22 cellular contexts compared by ENCODE assay signal in the genomic region with DNA sequence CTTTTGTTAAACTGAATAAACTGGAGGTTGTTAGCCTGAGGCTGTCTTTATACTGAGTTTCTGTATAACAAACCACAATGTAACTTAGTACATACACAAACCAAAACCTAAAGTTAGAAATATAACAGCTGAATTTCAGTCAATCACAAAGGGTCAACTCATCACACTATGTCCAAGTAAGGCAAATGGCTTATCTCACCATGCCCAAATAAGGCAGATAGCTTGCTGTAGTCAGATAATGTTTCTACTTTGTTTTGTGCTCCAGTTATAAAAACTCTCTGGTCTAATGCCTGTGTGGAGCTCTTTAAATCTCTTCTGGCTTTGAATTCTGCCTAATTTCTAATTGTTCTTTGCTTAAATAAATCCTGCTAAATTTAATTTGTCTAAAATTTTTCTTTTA.
A peak's percentile ranks its signal among the peaks of the same experiment; 100 is the strongest.
DNase-seq lines count a peak whose midpoint lies in the region; ATAC-seq, FAIRE-seq and TF ChIP-seq lines count a peak whose summit lies in the region.
"Had no signal": no experiment of that assay in that cellular context is flagged by ENCODE, and none has a peak within 500 bp of the region (broad histone marks: within the 10 kb centered on the region; RNA-seq: fewer than 3 reads in every experiment).

No MANE protein-coding gene starts in this region.

- no peaks in the 10 kb centered on the region for H3K27me3 Mint-ChIP-seq in activated CD4-positive, alpha-beta memory T cell treated with anti-CD3 and anti-CD28 coated beads, Interleukin-2, amount 10 ng/mL, durations not matched to agents 7 days and 5 days
- H3K27me3 Mint-ChIP-seq: B cell; CD4-positive, alpha-beta T cell had no signal

- H3K27me3 ChIP-seq in HepG2 (ENCODE audit: control insufficient read depth in 1 of 2, insufficient read depth in 2 of 2, low read length in 2 of 2) (no peaks in the 10 kb centered on the region), right lobe of liver (no peaks in the 10 kb centered on the region), H1 (replicated peaks in 1 of 4; ENCODE audit: control insufficient read depth in 3 of 4, extremely low read depth in 1 of 4, insufficient read depth in 3 of 4, low read length in 3 of 4) (no peaks in the 10 kb centered on the region), suprapubic skin (no peaks in the 10 kb centered on the region)
- H3K27me3 ChIP-seq: BLaER1 treated with 17β-estradiol and CSF1 and Interleukin-3, amounts not matched to agents 10 nM and 100 nM had no signal

- CTCF ChIA-PET in HepG2 (lab: Yijun Ruan, JAX; ENCODE audit: low intra/inter-chr PET ratio, low total read pairs) (no interaction called here), H1 (lab: Charles Lee; ENCODE audit: partially characterized antibody) (no interaction called here)
- CTCF ChIA-PET in activated CD4-positive, alpha-beta memory T cell treated with anti-CD3 and anti-CD28 coated beads, Interleukin-2, amount 10 ng/mL, durations not matched to agents 7 days and 5 days (lab: Charles Lee) = no interaction called here

- H3K4me3 Mint-ChIP-seq in activated CD4-positive, alpha-beta memory T cell treated with anti-CD3 and anti-CD28 coated beads, Interleukin-2, amount 10 ng/mL, durations not matched to agents 7 days and 5 days = no peak overlapping the region
- H3K4me3 Mint-ChIP-seq: B cell; CD4-positive, alpha-beta T cell; CD8-positive, alpha-beta T cell had no signal

- H3K36me3 ChIP-seq in HepG2 (replicated peaks in 1 of 2; ENCODE audit: control insufficient read depth in 1 of 2, insufficient read depth in 2 of 2, low read length in 2 of 2) (no peaks in the 10 kb centered on the region), right lobe of liver (no peaks in the 10 kb centered on the region), H1 (ENCODE audit: control insufficient read depth in 2 of 4, insufficient read depth in 4 of 4, low read length in 3 of 4) (no peaks in the 10 kb centered on the region), suprapubic skin (no peaks in the 10 kb centered on the region)
- H3K36me3 ChIP-seq: BLaER1 treated with 17β-estradiol and CSF1 and Interleukin-3, amounts not matched to agents 10 nM and 100 nM had no signal

- H2BK20ac ChIP-seq in H1 (ENCODE audit: low read length) = no peak overlapping the region

- H3K27ac Mint-ChIP-seq in activated CD4-positive, alpha-beta memory T cell treated with anti-CD3 and anti-CD28 coated beads, Interleukin-2, amount 10 ng/mL, durations not matched to agents 7 days and 5 days = no peak overlapping the region
- H3K27ac Mint-ChIP-seq: B cell; CD4-positive, alpha-beta T cell; CD8-positive, alpha-beta T cell had no signal

- H3K18ac ChIP-seq in H1 (ENCODE audit: extremely low read depth, low read length) = no peak overlapping the region

- no peak overlapping the region for H2BK120ac ChIP-seq in H1 (replicated peaks; ENCODE audit: low read depth, low read length)

- no TSS peak for BruUV-seq in HepG2 (replicated peaks; lab: Mats Ljungman, UMichigan)

- H3K23ac ChIP-seq in H1 (ENCODE audit: insufficient read length) = no peak overlapping the region

- in situ Hi-C loops in HepG2 (cut with HindIII; ENCODE audit: extremely low pct_ligation_motif_present, low pct_unique_long_range_greater_than_20kb) = no loop called here

- H3K79me1 ChIP-seq in H1 (ENCODE audit: low read depth, low read length) = no peaks in the 10 kb centered on the region

- H2BK5ac ChIP-seq in H1 (ENCODE audit: low read depth, low read length) = no peak overlapping the region

- no peak overlapping the region for H4K8ac ChIP-seq in H1 (ENCODE audit: extremely low read depth, insufficient read depth, low read length)

- POLR2A ChIA-PET in HepG2 (lab: Yijun Ruan, JAX) (no interaction called here), H1 (lab: Charles Lee; ENCODE audit: partially characterized antibody) (no interaction called here)
- POLR2A ChIA-PET in activated CD4-positive, alpha-beta memory T cell treated with anti-CD3 and anti-CD28 coated beads, Interleukin-2, amount 10 ng/mL, durations not matched to agents 7 days and 5 days (lab: Charles Lee) = no interaction called here

- H2AFZ ChIP-seq in HepG2 (ENCODE audit: low read length) = no peak overlapping the region
- no peak overlapping the region for H2AFZ ChIP-seq in H1 (ENCODE audit: low read length)

- H3K4me2 ChIP-seq in HepG2 (ENCODE audit: low read depth, low read length) = no peak overlapping the region
- no peak overlapping the region for H3K4me2 ChIP-seq in H1 (ENCODE audit: insufficient read depth in 1 of 2, low read depth in 2 of 2, low read length in 2 of 2)
- H3K4me2 ChIP-seq: A549; BLaER1 treated with 17β-estradiol and CSF1 and Interleukin-3, amounts not matched to agents 10 nM and 100 nM had no signal

- no peak overlapping the region for H3K9ac ChIP-seq in HepG2 (ENCODE audit: insufficient read depth, low read depth, low read length)
- H3K9ac ChIP-seq in H1 (replicated peaks in 1 of 4; ENCODE audit: extremely low read depth in 1 of 4, low read depth in 3 of 4, low read length in 3 of 4) = no peak overlapping the region
- H3K9ac ChIP-seq: BLaER1 treated with 17β-estradiol and CSF1 and Interleukin-3, amounts not matched to agents 10 nM and 100 nM had no signal

- no peak overlapping the region for H3K56ac ChIP-seq in H1 (replicated peaks; ENCODE audit: insufficient read length, low read depth, low read length)

- no peak overlapping the region for H4K5ac ChIP-seq in H1 (ENCODE audit: insufficient read length, low read depth, low read length)

- no peak overlapping the region for H3K4ac ChIP-seq in H1 (replicated peaks; ENCODE audit: insufficient read length, low read depth, low read length)

- H3K36me3 Mint-ChIP-seq in activated CD4-positive, alpha-beta memory T cell treated with anti-CD3 and anti-CD28 coated beads, Interleukin-2, amount 10 ng/mL, durations not matched to agents 7 days and 5 days (ENCODE audit: low read depth) = no peaks in the 10 kb centered on the region
- H3K36me3 Mint-ChIP-seq: CD8-positive, alpha-beta T cell had no signal

- ATAC-seq in HepG2 (no peak), right lobe of liver (no peak)
- ATAC-seq: A549; CD8-positive, alpha-beta T cell had no signal

- TF ChIP-seq POLR2A in HepG2 (IDR thresholded peaks at IDR 0.05; ENCODE audit: insufficient read depth in 1 of 2, low read depth in 2 of 2, low read length in 2 of 2) (no peak), right lobe of liver (IDR thresholded peaks at IDR 0.05) (no peak), H1 (IDR thresholded peaks at IDR 0.05; ENCODE audit: control extremely low read depth in 1 of 2, low read depth in 2 of 2, low read length in 2 of 2) (no peak), suprapubic skin (IDR thresholded peaks at IDR 0.05) (no peak)

- no peaks in the 10 kb centered on the region for H3K4me1 Mint-ChIP-seq in activated CD4-positive, alpha-beta memory T cell treated with anti-CD3 and anti-CD28 coated beads, Interleukin-2, amount 10 ng/mL, durations not matched to agents 7 days and 5 days
- H3K4me1 Mint-ChIP-seq: B cell had no signal

- H3K9me3 Mint-ChIP-seq in activated CD4-positive, alpha-beta memory T cell treated with anti-CD3 and anti-CD28 coated beads, Interleukin-2, amount 10 ng/mL, durations not matched to agents 7 days and 5 days = peaks cover 7% of the 10 kb centered on the region

- H3K79me2 ChIP-seq in HepG2 (ENCODE audit: insufficient read depth, low read length) = no peaks in the 10 kb centered on the region
- H3K79me2 ChIP-seq in H1 (ENCODE audit: control insufficient read depth in 1 of 2, insufficient read depth in 2 of 2, low read length in 2 of 2) = no peaks in the 10 kb centered on the region

- intact Hi-C loops in HepG2 (cut with micrococcal nuclease; ENCODE audit: unreplicated experiment) (loop anchor here (5.0 kb wide), 1 partner anchor 157 kb away; no protein-coding TSS in a partner anchor), right lobe of liver (cut with DNase I) (no loop called here)

- no peaks in the 10 kb centered on the region for H3K9me3 ChIP-seq in HepG2 (ENCODE audit: low read length)
- no peaks in the 10 kb centered on the region for H3K9me3 ChIP-seq in right lobe of liver
- no peaks in the 10 kb centered on the region for H3K9me3 ChIP-seq in H1 (ENCODE audit: insufficient read depth in 2 of 2, low read depth in 1 of 2, low read length in 1 of 2)
- H3K9me3 ChIP-seq in suprapubic skin = peaks cover 7% of the 10 kb centered on the region
- H3K9me3 ChIP-seq: A549; BLaER1 treated with 17β-estradiol and CSF1 and Interleukin-3, amounts not matched to agents 10 nM and 100 nM; Caco-2 had no signal

- no peak for DNase-seq in HepG2 (ENCODE audit: low spot score)
- no peak for DNase-seq in right lobe of liver
- peak; percentile 41 for DNase-seq in OCI-M1 (lab: John Stamatoyannopoulos, UW)
- DNase-seq in H1 (ENCODE audit: low read depth in 1 of 2, low spot score in 2 of 2) = no peak
- DNase-seq in activated CD4-positive, alpha-beta memory T cell treated with anti-CD3 and anti-CD28 coated beads, Interleukin-2, amount 10 ng/mL, durations not matched to agents 7 days and 5 days = no peak
- no peak for DNase-seq in suprapubic skin (ENCODE audit: low spot score in 2 of 2)
- no peak for DNase-seq in activated CD8-positive, alpha-beta memory T cell treated with anti-CD3 and anti-CD28 coated beads, Interleukin-2, amount 50 U/mL, for 48 hours
- DNase-seq: AML-193; Caco-2; Calu3; CD4-positive, alpha-beta T cell; CD8-positive, alpha-beta T cell; DMS79 treated with DMSO at 0.1 percent for 48 hours; GF-D8 had no signal

- TF ChIP-seq EP300 in HepG2 (IDR thresholded peaks at IDR 0.05; ENCODE audit: low read depth in 2 of 2, low read length in 2 of 2) = no peak
- TF ChIP-seq EP300 in HepG2 (CRISPR knock-in tag; IDR thresholded peaks at IDR 0.05; ENCODE audit: borderline replicate concordance) = no peak
- TF ChIP-seq EP300 in H1 (IDR thresholded peaks at IDR 0.05; ENCODE audit: borderline replicate concordance in 1 of 2, low read depth in 2 of 2, low read length in 2 of 2) = no peak
- no peak for TF ChIP-seq EP300 in suprapubic skin (IDR thresholded peaks at IDR 0.05)

- H2BK12ac ChIP-seq in H1 (ENCODE audit: low read depth, low read length) = no peak overlapping the region

- FAIRE-seq in HepG2 (lab: Jason Lieb, UNC) (no peak), H1 (lab: Jason Lieb, UNC) (no peak)
- FAIRE-seq: A549, D721Med, G401.6, GM12891 had no signal

- H3K4me3 ChIP-seq in HepG2 (replicated peaks in 1 of 3; ENCODE audit: insufficient read depth in 1 of 3, low read depth in 2 of 3, low read length in 3 of 3) (no peak overlapping the region), right lobe of liver (no peak overlapping the region), H1 (ENCODE audit: extremely low read depth in 1 of 4, insufficient read depth in 2 of 4, low read depth in 3 of 4, low read length in 4 of 4) (no peak overlapping the region), suprapubic skin (no peak overlapping the region)
- H3K4me3 ChIP-seq: A549; BLaER1 treated with 17β-estradiol and CSF1 and Interleukin-3, amounts not matched to agents 10 nM and 100 nM had no signal

- no peak overlapping the region for H2AK5ac ChIP-seq in H1 (ENCODE audit: low read depth, low read length)

- no peak overlapping the region for H3K27ac ChIP-seq in HepG2 (ENCODE audit: extremely low read length, insufficient read depth, low read length)
- no peak overlapping the region for H3K27ac ChIP-seq in right lobe of liver
- H3K27ac ChIP-seq in H1 (ENCODE audit: low read depth, low read length) = no peak overlapping the region
- no peak overlapping the region for H3K27ac ChIP-seq in suprapubic skin
- H3K27ac ChIP-seq: 22Rv1; A549; BLaER1 treated with 17β-estradiol and CSF1 and Interleukin-3, amounts not matched to agents 10 nM and 100 nM; C4-2B had no signal

- H4K91ac ChIP-seq in H1 (replicated peaks; ENCODE audit: insufficient read length, low read length) = no peak overlapping the region

- no peak overlapping the region for H2BK15ac ChIP-seq in H1 (ENCODE audit: low read length)

- H3K4me1 ChIP-seq in HepG2 (ENCODE audit: insufficient read depth, low read length) (no peaks in the 10 kb centered on the region), right lobe of liver (no peaks in the 10 kb centered on the region), H1 (replicated peaks in 1 of 4; ENCODE audit: control insufficient read depth in 3 of 4, insufficient read depth in 4 of 4, low read length in 3 of 4) (no peaks in the 10 kb centered on the region), suprapubic skin (no peaks in the 10 kb centered on the region)
- H3K4me1 ChIP-seq: A549; BLaER1 treated with 17β-estradiol and CSF1 and Interleukin-3, amounts not matched to agents 10 nM and 100 nM; Caco-2 had no signal

- H3K23me2 ChIP-seq in H1 (ENCODE audit: low read depth, low read length) = no peaks in the 10 kb centered on the region

- H3K14ac ChIP-seq in H1 (ENCODE audit: insufficient read length) = no peak overlapping the region

- TF ChIP-seq RAD21 in HepG2 (CRISPR knock-in tag; IDR thresholded peaks at IDR 0.05) (no peak), H1 (IDR thresholded peaks at IDR 0.05 in 1 of 2, conservative IDR thresholded peaks at IDR 0.05 in 1 of 2; ENCODE audit: low read depth in 2 of 2, low read length in 2 of 2) (no peak)

- no peak for TF ChIP-seq CTCF in HepG2 (CRISPR knock-in tag; IDR thresholded peaks at IDR 0.05)
- no peak for TF ChIP-seq CTCF in right lobe of liver (IDR thresholded peaks at IDR 0.05)
- no peak for TF ChIP-seq CTCF in H1 (IDR thresholded peaks at IDR 0.05; ENCODE audit: control extremely low read depth in 1 of 3, insufficient read depth in 1 of 3, low read depth in 1 of 3, low read length in 3 of 3)
- no peak for TF ChIP-seq CTCF in suprapubic skin (IDR thresholded peaks at IDR 0.05)

- no peaks in the 10 kb centered on the region for H4K20me1 ChIP-seq in HepG2 (ENCODE audit: insufficient read depth, low read length)
- H4K20me1 ChIP-seq in H1 (replicated peaks in 1 of 2; ENCODE audit: control insufficient read depth in 1 of 2, insufficient read depth in 2 of 2, low read length in 2 of 2) = no peaks in the 10 kb centered on the region
- H4K20me1 ChIP-seq: BLaER1 treated with 17β-estradiol and CSF1 and Interleukin-3, amounts not matched to agents 10 nM and 100 nM had no signal
